In genomic region chr10:12121673-12122072, GRCh38 we compare ENCODE assay signal across 18 cellular contexts. TPM values are rescaled to one million over a fixed set of nuclear protein-coding genes. Genes with fewer than 3 reads are reported as not detected.
DNase-seq lines count a peak whose midpoint lies in the region; ATAC-seq and TF ChIP-seq lines count a peak whose summit lies in the region.
"Had no signal": no experiment of that assay in that cellular context is flagged by ENCODE, and none has a peak within 500 bp of the region (broad histone marks: within the 10 kb centered on the region; RNA-seq: fewer than 3 reads in every experiment).

No MANE protein-coding gene starts in this region.

- no peaks in the 10 kb centered on the region for H3K27me3 Mint-ChIP-seq in activated CD4-positive, alpha-beta T cell treated with anti-CD3 and anti-CD28 coated beads, Interleukin-2, amount 10 ng/mL, durations not matched to agents 24 days and 14 days
- H3K27me3 Mint-ChIP-seq in activated naive CD8-positive, alpha-beta T cell treated with anti-CD3 and anti-CD28 coated beads, Interleukin-2, amount 50 U/mL, for 24 hours, result no peaks in the 10 kb centered on the region
- H3K27me3 Mint-ChIP-seq: activated naive CD4-positive, alpha-beta T cell treated with anti-CD3 and anti-CD28 coated beads, Interleukin-2, amount 50 U/mL, for 24 hours; brain had no signal

- peaks cover 56% of the 10 kb centered on the region for H3K36me3 Mint-ChIP-seq in activated CD4-positive, alpha-beta T cell treated with anti-CD3 and anti-CD28 coated beads, Interleukin-2, amount 10 ng/mL, durations not matched to agents 24 days and 14 days (ENCODE audit: low read depth)
- peaks cover 34% of the 10 kb centered on the region for H3K36me3 Mint-ChIP-seq in activated naive CD8-positive, alpha-beta T cell treated with anti-CD3 and anti-CD28 coated beads, Interleukin-2, amount 50 U/mL, for 24 hours (ENCODE audit: low read depth)

- no peak for DNase-seq in activated CD4-positive, alpha-beta T cell treated with anti-CD3 and anti-CD28 coated beads, Interleukin-2, amount 10 ng/mL, durations not matched to agents 24 days and 14 days
- DNase-seq in activated CD4-positive, alpha-beta T cell treated with anti-CD3 and anti-CD28 coated beads, Interleukin-2, amount 50 U/mL, for 1 hour, result no peak
- DNase-seq in GM12865 (ENCODE audit: low read depth) (peak; percentile 82), NCI-H128 (lab: John Stamatoyannopoulos, UW; ENCODE audit: unreplicated experiment) (no peak)
- no peak for DNase-seq in activated naive CD8-positive, alpha-beta T cell treated with anti-CD3 and anti-CD28 coated beads, Interleukin-2, amount 50 U/mL, for 24 hours
- no peak for DNase-seq in activated CD4-positive, CD25-positive, alpha-beta regulatory T cell (lab: John Stamatoyannopoulos, UW)
- DNase-seq: C1 segment of cervical spinal cord, cortex of kidney, DMS79, foreskin keratinocyte, left cardiac atrium, NCI-H1694, NCI-H345, stomach had no signal

- peak overlapping the region; percentile 41 for H3K4me3 ChIP-seq in GM12865 (ENCODE audit: low read depth, low read length)
- H3K4me3 ChIP-seq: stomach had no signal

- peak overlapping the region; percentile 97 for H3K27ac Mint-ChIP-seq in activated CD4-positive, alpha-beta T cell treated with anti-CD3 and anti-CD28 coated beads, Interleukin-2, amount 10 ng/mL, durations not matched to agents 24 days and 14 days
- peak overlapping the region; percentile 93 for H3K27ac Mint-ChIP-seq in activated naive CD8-positive, alpha-beta T cell treated with anti-CD3 and anti-CD28 coated beads, Interleukin-2, amount 50 U/mL, for 24 hours

- H3K4me1 Mint-ChIP-seq in activated CD4-positive, alpha-beta T cell treated with anti-CD3 and anti-CD28 coated beads, Interleukin-2, amount 10 ng/mL, durations not matched to agents 24 days and 14 days, result peaks cover 27% of the 10 kb centered on the region
- H3K4me1 Mint-ChIP-seq in activated naive CD8-positive, alpha-beta T cell treated with anti-CD3 and anti-CD28 coated beads, Interleukin-2, amount 50 U/mL, for 24 hours, result peaks cover 34% of the 10 kb centered on the region
- H3K4me1 Mint-ChIP-seq: brain had no signal

- intact Hi-C loops in activated CD4-positive, alpha-beta T cell treated with anti-CD3 and anti-CD28 coated beads, Interleukin-2, amount 10 ng/mL, durations not matched to agents 24 days and 14 days (cut with micrococcal nuclease), result loop anchor here (1.0 to 5.0 kb wide), 7 partner anchors 8 to 591 kb away; partner anchors contain the start of genes DHTKD1 and NUDT5

- H3K4me3 Mint-ChIP-seq in activated CD4-positive, alpha-beta T cell treated with anti-CD3 and anti-CD28 coated beads, Interleukin-2, amount 10 ng/mL, durations not matched to agents 24 days and 14 days, result peak overlapping the region; percentile 79
- peak overlapping the region; percentile 56 for H3K4me3 Mint-ChIP-seq in activated naive CD8-positive, alpha-beta T cell treated with anti-CD3 and anti-CD28 coated beads, Interleukin-2, amount 50 U/mL, for 24 hours
- H3K4me3 Mint-ChIP-seq: brain had no signal

- no peaks in the 10 kb centered on the region for H3K9me3 Mint-ChIP-seq in activated CD4-positive, alpha-beta T cell treated with anti-CD3 and anti-CD28 coated beads, Interleukin-2, amount 10 ng/mL, durations not matched to agents 24 days and 14 days
- H3K9me3 Mint-ChIP-seq in activated naive CD8-positive, alpha-beta T cell treated with anti-CD3 and anti-CD28 coated beads, Interleukin-2, amount 50 U/mL, for 24 hours, result no peaks in the 10 kb centered on the region
- H3K9me3 Mint-ChIP-seq: activated naive CD4-positive, alpha-beta T cell treated with anti-CD3 and anti-CD28 coated beads, Interleukin-2, amount 50 U/mL, for 24 hours; brain had no signal

- peak; percentile 26 for ATAC-seq in HG03196 (IDR thresholded peaks at IDR 0.05; ENCODE audit: unreplicated experiment)
- no peak for ATAC-seq in activated naive CD8-positive, alpha-beta T cell treated with anti-CD3 and anti-CD28 coated beads, Interleukin-2, amount 50 U/mL, for 24 hours
- ATAC-seq in HG02840 (IDR thresholded peaks at IDR 0.05; ENCODE audit: low FRiP score, unreplicated experiment), result no peak
- ATAC-seq: foreskin keratinocyte, left cardiac atrium had no signal

- TF ChIP-seq CTCF in GM12865 (IDR thresholded peaks at IDR 0.05; ENCODE audit: insufficient read depth, low read depth, low read length, missing control alignments), result no peak

RNA-seq across cellular contexts. Expression of gene SEC61A2, which starts 7.8 kb away (rescaled TPM):
- total RNA-seq in activated CD4-positive, alpha-beta T cell treated with anti-CD3 and anti-CD28 coated beads, Interleukin-2, amount 10 ng/mL, durations not matched to agents 24 days and 14 days, result 13.3 and 21.2 TPM in 2 replicates

RNA-seq across cellular contexts. Expression of gene DHTKD1, which starts 52.9 kb away (rescaled TPM):
- 17.2 and 21.6 TPM in 2 replicates for total RNA-seq in activated CD4-positive, alpha-beta T cell treated with anti-CD3 and anti-CD28 coated beads, Interleukin-2, amount 10 ng/mL, durations not matched to agents 24 days and 14 days
